10 cellular contexts compared by ENCODE assay signal in the genomic region with DNA sequence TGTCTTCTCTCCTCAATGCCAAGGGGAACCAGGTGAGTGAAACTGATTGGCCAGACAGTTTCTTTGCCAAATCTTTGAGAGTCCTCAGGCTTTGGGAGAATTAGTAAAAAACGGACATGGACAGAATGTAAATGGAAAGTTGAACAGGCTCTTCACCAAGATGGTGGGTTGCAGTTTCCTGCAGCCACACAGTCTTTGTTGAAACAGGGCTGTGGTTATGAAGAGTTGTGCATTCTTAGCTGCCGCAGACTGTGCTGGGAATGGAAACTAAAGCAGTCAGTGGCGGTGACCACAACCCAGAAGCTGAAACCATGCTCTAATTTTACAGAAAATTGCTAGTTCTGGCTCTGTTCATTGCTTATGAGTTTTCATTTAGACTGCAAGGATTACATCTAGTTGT. TPM values are rescaled to one million over a fixed set of nuclear protein-coding genes. Genes with fewer than 3 reads are reported as not detected.
A peak's percentile ranks its signal among the peaks of the same experiment; 100 is the strongest.
DNase-seq lines count a peak whose midpoint lies in the region; ATAC-seq and TF ChIP-seq lines count a peak whose summit lies in the region.
"Had no signal": no experiment of that assay in that cellular context is flagged by ENCODE, and none has a peak within 500 bp of the region (broad histone marks: within the 10 kb centered on the region; RNA-seq: fewer than 3 reads in every experiment).

No MANE protein-coding gene starts in this region.

- intact Hi-C loops in CD4-positive, alpha-beta T cell (cut with DNase I, micrococcal nuclease), result loop anchor here in 1 of 2 experiments (2.0 kb wide), 1 partner anchor 26 kb away; no protein-coding TSS in a partner anchor
- intact Hi-C loops in adrenal gland (cut with DNase I), result no loop called here

- H3K27me3 Mint-ChIP-seq in CD4-positive, alpha-beta T cell, result no peaks in the 10 kb centered on the region
- H3K27me3 Mint-ChIP-seq in stimulated activated naive CD8-positive, alpha-beta T cell treated with anti-CD3 and anti-CD28 coated beads, Interleukin-15, Interleukin-2, amounts not matched to agents 100 ng/mL and 50 ng/mL, for 24 hours, result no peaks in the 10 kb centered on the region

- no peak overlapping the region for H3K4me3 ChIP-seq in adrenal gland

- H3K4me3 Mint-ChIP-seq in CD4-positive, alpha-beta T cell, result peak overlapping the region; percentile 55
- peak overlapping the region; percentile 75 for H3K4me3 Mint-ChIP-seq in stimulated activated naive CD8-positive, alpha-beta T cell treated with anti-CD3 and anti-CD28 coated beads, Interleukin-15, Interleukin-2, amounts not matched to agents 100 ng/mL and 50 ng/mL, for 24 hours

- CTCF ChIA-PET in CD4-positive, alpha-beta T cell (lab: Charles Lee), result interaction anchor here (1.6 kb wide), 1 partner anchor 64 kb away, joined by 3 read pairs; no protein-coding TSS in a partner anchor

- no peaks in the 10 kb centered on the region for H3K4me1 ChIP-seq in adrenal gland (replicated peaks in 1 of 2)
- H3K4me1 ChIP-seq: parathyroid adenoma had no signal

- H3K9me3 ChIP-seq in CD4-positive, alpha-beta T cell (ENCODE audit: control insufficient read depth, low read length), result no peaks in the 10 kb centered on the region
- no peaks in the 10 kb centered on the region for H3K9me3 ChIP-seq in adrenal gland (replicated peaks in 1 of 3)

- DNase-seq in CD4-positive, alpha-beta T cell, result peak; percentile 8 to 51 (median 25)
- DNase-seq in MV-4-11 (lab: John Stamatoyannopoulos, UW) (peak; percentile 87), adrenal gland (no peak), HuH-7 (ENCODE audit: low spot score) (no peak), OCI-M1 (lab: John Stamatoyannopoulos, UW) (no peak)
- peak; percentile 32 for DNase-seq in activated naive CD8-positive, alpha-beta T cell treated with anti-CD3 and anti-CD28 coated beads, Interleukin-2, amount 50 U/mL, for 16 hours (ENCODE audit: low read depth, low spot score)

- TF ChIP-seq CTCF in CD4-positive, alpha-beta T cell (IDR thresholded peaks at IDR 0.05), result no peak
- TF ChIP-seq CTCF in adrenal gland (IDR thresholded peaks at IDR 0.05), result no peak

- H3K36me3 ChIP-seq in adrenal gland (replicated peaks in 1 of 2), result peaks cover 0 to 50% of the 10 kb centered on the region in 2 donors

- H3K27me3 ChIP-seq in CD4-positive, alpha-beta T cell (ENCODE audit: control insufficient read depth, insufficient read depth, low read length), result no peaks in the 10 kb centered on the region
- H3K27me3 ChIP-seq in adrenal gland, result no peaks in the 10 kb centered on the region

- H3K4me1 Mint-ChIP-seq in CD4-positive, alpha-beta T cell (ENCODE audit: low read depth), result peaks cover 54% of the 10 kb centered on the region
- peaks cover 61% of the 10 kb centered on the region for H3K4me1 Mint-ChIP-seq in stimulated activated naive CD8-positive, alpha-beta T cell treated with anti-CD3 and anti-CD28 coated beads, Interleukin-15, Interleukin-2, amounts not matched to agents 100 ng/mL and 50 ng/mL, for 24 hours (ENCODE audit: low read depth)

- POLR2A ChIA-PET in CD4-positive, alpha-beta T cell (lab: Charles Lee), result interaction anchor here (0.9 to 2.9 kb wide), 5 partner anchors 10 to 168 kb away, joined by 3 to 27 read pairs (median 3); partner anchors contain the start of gene CCDC66

- WGBS in adrenal gland, 4 donors, result 79 to 92% (median 86%) methylated on average over 3 of the region's 3 CpGs

- H3K9me3 Mint-ChIP-seq in CD4-positive, alpha-beta T cell, result no peaks in the 10 kb centered on the region
- H3K9me3 Mint-ChIP-seq in stimulated activated naive CD8-positive, alpha-beta T cell treated with anti-CD3 and anti-CD28 coated beads, Interleukin-15, Interleukin-2, amounts not matched to agents 100 ng/mL and 50 ng/mL, for 24 hours, result no peaks in the 10 kb centered on the region

- H3K36me3 Mint-ChIP-seq in CD4-positive, alpha-beta T cell (ENCODE audit: low read depth), result peaks cover 76% of the 10 kb centered on the region
- H3K36me3 Mint-ChIP-seq in stimulated activated naive CD8-positive, alpha-beta T cell treated with anti-CD3 and anti-CD28 coated beads, Interleukin-15, Interleukin-2, amounts not matched to agents 100 ng/mL and 50 ng/mL, for 24 hours (ENCODE audit: low read depth), result peaks cover 73% of the 10 kb centered on the region

- TF ChIP-seq POLR2A in adrenal gland (IDR thresholded peaks at IDR 0.05), result no peak

- peak overlapping the region; percentile 87 for H3K27ac Mint-ChIP-seq in CD4-positive, alpha-beta T cell
- peak overlapping the region; percentile 90 for H3K27ac Mint-ChIP-seq in stimulated activated naive CD8-positive, alpha-beta T cell treated with anti-CD3 and anti-CD28 coated beads, Interleukin-15, Interleukin-2, amounts not matched to agents 100 ng/mL and 50 ng/mL, for 24 hours

- peak; percentile 88 for ATAC-seq in CD4-positive, alpha-beta T cell (ENCODE audit: poor library complexity)
- ATAC-seq in GM21528 (IDR thresholded peaks at IDR 0.05; ENCODE audit: low FRiP score, unreplicated experiment), result peak; percentile 96

- H3K27ac ChIP-seq in CD4-positive, alpha-beta T cell (ENCODE audit: low read depth, low read length), result peak overlapping the region; percentile 22
- H3K27ac ChIP-seq in adrenal gland, result no peak overlapping the region
- H3K27ac ChIP-seq: C4-2B, parathyroid adenoma had no signal

RNA-seq across cellular contexts. Expression of gene TASOR, which starts 42.1 kb away (rescaled TPM):
- total RNA-seq in CD4-positive, alpha-beta T cell, result 10 to 100 TPM; 37.6 to 40.7 TPM
- 10 to 100 TPM; 38.4 to 81.8 (median 53.6) TPM for total RNA-seq in adrenal gland
- polyA plus RNA-seq in adrenal gland, result 10 to 100 TPM; 18.9 to 50.9 (median 22.3) TPM

Comparison
In these comparisons a context has a peak if more than half of its experiments do, and no peak if none do; other contexts are left out.
1. DNase-seq: peak in CD4-positive, alpha-beta T cell (10 of 10), MV-4-11 (single experiment) and activated naive CD8-positive, alpha-beta T cell treated with anti-CD3 and anti-CD28 coated beads, Interleukin-2, amount 50 U/mL, for 16 hours (single experiment); none in adrenal gland (0 of 7), HuH-7 (single experiment) and OCI-M1 (single experiment).